ENCODE assay signal across 3 cellular contexts in the genomic region with DNA sequence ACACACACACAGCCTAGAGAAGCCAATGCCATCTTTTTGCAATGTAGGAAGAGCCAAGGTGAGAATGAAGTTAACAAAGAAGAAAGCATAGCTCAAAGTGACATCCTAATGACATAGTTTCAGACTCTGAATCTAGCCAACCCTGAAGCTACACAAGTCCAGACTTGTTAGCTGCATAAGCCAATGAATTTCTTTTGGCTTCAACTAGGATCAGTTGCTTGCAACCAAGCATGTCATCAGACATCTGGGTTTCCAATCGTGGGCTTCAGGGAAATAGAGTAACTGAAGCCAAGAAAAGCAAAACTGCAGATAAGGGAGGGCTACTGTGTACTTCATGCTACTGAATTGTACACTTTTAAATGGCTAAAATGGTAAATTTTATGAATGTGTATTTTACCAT.
TF ChIP-seq lines count a peak whose summit lies in the region.

No MANE protein-coding gene starts in this region.

TF ChIP-seq in SK-N-SH treated with all-trans-retinoic acid at 6 μM for 48 hours, 23 proteins besides CTCF, POLR2A, EP300 and RAD21:
- TF ChIP-seq CSDC2 (CRISPR knock-in tag; IDR thresholded peaks at IDR 0.05) (peak; percentile 42; the same call in 1 of the 2 replicates), SNAI2 (CRISPR knock-in tag; IDR thresholded peaks at IDR 0.05) (peak; percentile 82; the same call in 1 of the 2 replicates), ISL1 (CRISPR knock-in tag; IDR thresholded peaks at IDR 0.05) (peak; percentile 24; the same call in 1 of the 2 replicates), TCF4 (CRISPR knock-in tag; IDR thresholded peaks at IDR 0.05; ENCODE audit: borderline replicate concordance) (0 out of 2 replicates have a peak, but pooled peaks have one; percentile 40)
- TF ChIP-seq, protein P1, sequence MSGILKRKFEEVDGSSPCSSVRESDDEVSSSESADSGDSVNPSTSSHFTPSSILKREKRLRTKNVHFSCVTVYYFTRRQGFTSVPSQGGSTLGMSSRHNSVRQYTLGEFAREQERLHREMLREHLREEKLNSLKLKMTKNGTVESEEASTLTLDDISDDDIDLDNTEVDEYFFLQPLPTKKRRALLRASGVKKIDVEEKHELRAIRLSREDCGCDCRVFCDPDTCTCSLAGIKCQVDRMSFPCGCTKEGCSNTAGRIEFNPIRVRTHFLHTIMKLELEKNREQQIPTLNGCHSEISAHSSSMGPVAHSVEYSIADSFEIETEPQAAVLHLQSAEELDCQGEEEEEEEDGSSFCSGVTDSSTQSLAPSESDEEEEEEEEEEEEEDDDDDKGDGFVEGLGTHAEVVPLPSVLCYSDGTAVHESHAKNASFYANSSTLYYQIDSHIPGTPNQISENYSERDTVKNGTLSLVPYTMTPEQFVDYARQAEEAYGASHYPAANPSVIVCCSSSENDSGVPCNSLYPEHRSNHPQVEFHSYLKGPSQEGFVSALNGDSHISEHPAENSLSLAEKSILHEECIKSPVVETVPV (CRISPR knock-in tag; IDR thresholded peaks at IDR 0.05): no peak
- TF ChIP-seq, protein P2, sequence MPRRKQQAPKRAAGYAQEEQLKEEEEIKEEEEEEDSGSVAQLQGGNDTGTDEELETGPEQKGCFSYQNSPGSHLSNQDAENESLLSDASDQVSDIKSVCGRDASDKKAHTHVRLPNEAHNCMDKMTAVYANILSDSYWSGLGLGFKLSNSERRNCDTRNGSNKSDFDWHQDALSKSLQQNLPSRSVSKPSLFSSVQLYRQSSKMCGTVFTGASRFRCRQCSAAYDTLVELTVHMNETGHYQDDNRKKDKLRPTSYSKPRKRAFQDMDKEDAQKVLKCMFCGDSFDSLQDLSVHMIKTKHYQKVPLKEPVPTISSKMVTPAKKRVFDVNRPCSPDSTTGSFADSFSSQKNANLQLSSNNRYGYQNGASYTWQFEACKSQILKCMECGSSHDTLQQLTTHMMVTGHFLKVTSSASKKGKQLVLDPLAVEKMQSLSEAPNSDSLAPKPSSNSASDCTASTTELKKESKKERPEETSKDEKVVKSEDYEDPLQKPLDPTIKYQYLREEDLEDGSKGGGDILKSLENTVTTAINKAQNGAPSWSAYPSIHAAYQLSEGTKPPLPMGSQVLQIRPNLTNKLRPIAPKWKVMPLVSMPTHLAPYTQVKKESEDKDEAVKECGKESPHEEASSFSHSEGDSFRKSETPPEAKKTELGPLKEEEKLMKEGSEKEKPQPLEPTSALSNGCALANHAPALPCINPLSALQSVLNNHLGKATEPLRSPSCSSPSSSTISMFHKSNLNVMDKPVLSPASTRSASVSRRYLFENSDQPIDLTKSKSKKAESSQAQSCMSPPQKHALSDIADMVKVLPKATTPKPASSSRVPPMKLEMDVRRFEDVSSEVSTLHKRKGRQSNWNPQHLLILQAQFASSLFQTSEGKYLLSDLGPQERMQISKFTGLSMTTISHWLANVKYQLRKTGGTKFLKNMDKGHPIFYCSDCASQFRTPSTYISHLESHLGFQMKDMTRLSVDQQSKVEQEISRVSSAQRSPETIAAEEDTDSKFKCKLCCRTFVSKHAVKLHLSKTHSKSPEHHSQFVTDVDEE (CRISPR knock-in tag; IDR thresholded peaks at IDR 0.05): 0 out of 2 replicates have a peak, but pooled peaks have one; percentile 47

TF ChIP-seq in SK-N-SH, 30 proteins besides CTCF, POLR2A, EP300 and RAD21:
- TF ChIP-seq TAF1 (IDR thresholded peaks at IDR 0.05; ENCODE audit: borderline replicate concordance, low read depth, low read length): no peak
- no peak for TF ChIP-seq TCF12 (IDR thresholded peaks at IDR 0.05)
- no peak for TF ChIP-seq GABPA (IDR thresholded peaks at IDR 0.05; ENCODE audit: low read depth)
- TF ChIP-seq ELF1 (IDR thresholded peaks at IDR 0.05): no peak
- no peak for TF ChIP-seq FOSL2 (IDR thresholded peaks at IDR 0.05; ENCODE audit: borderline replicate concordance, low read depth)
- TF ChIP-seq NRF1 (IDR thresholded peaks at IDR 0.05; ENCODE audit: low read depth, low read length): no peak
- TF ChIP-seq, protein P3, sequence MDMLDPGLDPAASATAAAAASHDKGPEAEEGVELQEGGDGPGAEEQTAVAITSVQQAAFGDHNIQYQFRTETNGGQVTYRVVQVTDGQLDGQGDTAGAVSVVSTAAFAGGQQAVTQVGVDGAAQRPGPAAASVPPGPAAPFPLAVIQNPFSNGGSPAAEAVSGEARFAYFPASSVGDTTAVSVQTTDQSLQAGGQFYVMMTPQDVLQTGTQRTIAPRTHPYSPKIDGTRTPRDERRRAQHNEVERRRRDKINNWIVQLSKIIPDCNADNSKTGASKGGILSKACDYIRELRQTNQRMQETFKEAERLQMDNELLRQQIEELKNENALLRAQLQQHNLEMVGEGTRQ (IDR thresholded peaks at IDR 0.05; ENCODE audit: borderline replicate concordance, low read depth, low read length): no peak
- no peak for TF ChIP-seq NFIC (IDR thresholded peaks at IDR 0.05; ENCODE audit: borderline replicate concordance)

TF ChIP-seq in endothelial cell of umbilical vein, 7 proteins besides CTCF, POLR2A, EP300 and RAD21 (continued from another document):
- TF ChIP-seq, protein P4, sequence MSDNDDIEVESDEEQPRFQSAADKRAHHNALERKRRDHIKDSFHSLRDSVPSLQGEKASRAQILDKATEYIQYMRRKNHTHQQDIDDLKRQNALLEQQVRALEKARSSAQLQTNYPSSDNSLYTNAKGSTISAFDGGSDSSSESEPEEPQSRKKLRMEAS (IDR thresholded peaks at IDR 0.05; ENCODE audit: insufficient read depth, insufficient read length): no peak
- no peak for TF ChIP-seq JUN (IDR thresholded peaks at IDR 0.05; ENCODE audit: borderline replicate concordance, insufficient read depth, insufficient read length, low read depth)
- no peak for TF ChIP-seq FOS (IDR thresholded peaks at IDR 0.05; ENCODE audit: borderline replicate concordance, insufficient read depth, low read length)
- TF ChIP-seq POLR2AphosphoS5 (IDR thresholded peaks at IDR 0.05; ENCODE audit: insufficient read depth, low read depth, low read length): no peak
- no peak for TF ChIP-seq MYC (IDR thresholded peaks at IDR 0.05; ENCODE audit: low read depth, low read length)
- no peak for TF ChIP-seq EZH2 (IDR thresholded peaks at IDR 0.05; ENCODE audit: borderline replicate concordance, low read depth, low read length, severe bottlenecking)
